Comparison of ENCODE assay signal across 8 cellular contexts in genomic region chr17:8109669-8110455, GRCh38. TPM values are rescaled to one million over a fixed set of nuclear protein-coding genes. Genes with fewer than 3 reads are reported as not detected.
DNase-seq lines count a peak whose midpoint lies in the region; ATAC-seq and TF ChIP-seq lines count a peak whose summit lies in the region.
"Had no signal": no experiment of that assay in that cellular context is flagged by ENCODE, and none has a peak within 500 bp of the region (broad histone marks: within the 10 kb centered on the region; RNA-seq: fewer than 3 reads in every experiment).

No MANE protein-coding gene starts in this region.

- H3K36me3 Mint-ChIP-seq in activated T-cell treated with anti-CD3 and anti-CD28 coated beads, Interleukin-2, amount 50 U/mL, for 24 hours (ENCODE audit: low read depth): no peaks in the 10 kb centered on the region

- H3K4me3 Mint-ChIP-seq in activated T-cell treated with anti-CD3 and anti-CD28 coated beads, Interleukin-2, amount 50 U/mL, for 24 hours: peak overlapping the region; percentile 56

- peak; percentile 58 for ATAC-seq in GM18867 (IDR thresholded peaks at IDR 0.05; ENCODE audit: unreplicated experiment)
- no peak for ATAC-seq in HG02763 (IDR thresholded peaks at IDR 0.05; ENCODE audit: unreplicated experiment)

- H4K20me1 ChIP-seq in fibroblast of lung (ENCODE audit: control insufficient read depth, extremely low read depth, insufficient read depth, low read length): no peaks in the 10 kb centered on the region
- no peaks in the 10 kb centered on the region for H4K20me1 ChIP-seq in osteoblast (ENCODE audit: insufficient read depth, low read length)

- TF ChIP-seq CTCF in fibroblast of lung (conservative IDR thresholded peaks at IDR 0.05 in 1 of 2, IDR thresholded peaks at IDR 0.05 in 1 of 2; ENCODE audit: low read depth in 1 of 2, low read length in 2 of 2) (peak; percentile 41 to 67), osteoblast (IDR thresholded peaks at IDR 0.05; ENCODE audit: extremely low read depth, low read depth, low read length) (peak; percentile 64)

- H3K27ac Mint-ChIP-seq in activated T-cell treated with anti-CD3 and anti-CD28 coated beads, Interleukin-2, amount 50 U/mL, for 24 hours: no peak overlapping the region

- H3K27ac ChIP-seq in fibroblast of lung (ENCODE audit: insufficient read depth, low read length) (no peak overlapping the region), osteoblast (ENCODE audit: low read depth, low read length) (no peak overlapping the region)
- H3K27ac ChIP-seq: epithelial cell of prostate had no signal

- peaks cover 31% of the 10 kb centered on the region for H3K27me3 Mint-ChIP-seq in activated T-cell treated with anti-CD3 and anti-CD28 coated beads, Interleukin-2, amount 50 U/mL, for 24 hours

- H3K9me3 ChIP-seq in fibroblast of lung (ENCODE audit: control insufficient read depth, insufficient read depth, low read depth, low read length): no peaks in the 10 kb centered on the region
- H3K9me3 ChIP-seq in osteoblast (ENCODE audit: low read depth, low read length): no peaks in the 10 kb centered on the region

- H3K4me1 Mint-ChIP-seq in activated T-cell treated with anti-CD3 and anti-CD28 coated beads, Interleukin-2, amount 50 U/mL, for 24 hours (ENCODE audit: low read depth): peaks cover 6% of the 10 kb centered on the region

- H3K4me1 ChIP-seq in fibroblast of lung (ENCODE audit: control insufficient read depth, extremely low read depth, insufficient read depth, low read length) (no peaks in the 10 kb centered on the region), osteoblast (ENCODE audit: insufficient read depth, low read length) (no peaks in the 10 kb centered on the region)

- peak overlapping the region in 1 of 4 experiments; percentile 10 for H3K4me3 ChIP-seq in fibroblast of lung (replicated peaks in 1 of 4; ENCODE audit: control extremely low read depth in 1 of 4, insufficient read depth in 1 of 4, low read depth in 3 of 4, low read length in 4 of 4)
- no peak overlapping the region for H3K4me3 ChIP-seq in osteoblast (ENCODE audit: insufficient read depth, low read length)

- H3K9me3 Mint-ChIP-seq in activated T-cell treated with anti-CD3 and anti-CD28 coated beads, Interleukin-2, amount 50 U/mL, for 24 hours: no peaks in the 10 kb centered on the region

- H2AFZ ChIP-seq in fibroblast of lung (ENCODE audit: low read length) (no peak overlapping the region), osteoblast (ENCODE audit: low read length) (no peak overlapping the region)

- H3K79me2 ChIP-seq in fibroblast of lung (ENCODE audit: control insufficient read depth, insufficient read depth, low read length): no peaks in the 10 kb centered on the region
- no peaks in the 10 kb centered on the region for H3K79me2 ChIP-seq in osteoblast (ENCODE audit: insufficient read depth, low read length)

- H3K36me3 ChIP-seq in fibroblast of lung (ENCODE audit: control insufficient read depth, insufficient read depth, low read length): no peaks in the 10 kb centered on the region
- no peaks in the 10 kb centered on the region for H3K36me3 ChIP-seq in osteoblast (ENCODE audit: insufficient read depth, low read length)

- DNase-seq in NCI-H526 (lab: John Stamatoyannopoulos, UW) (peak; percentile 20 to 73), fibroblast of lung (ENCODE audit: low read depth in 2 of 2) (peak; percentile 11 to 14), osteoblast (ENCODE audit: insufficient read length, low spot score, missing footprints) (peak; percentile 60), ureter (ENCODE audit: low spot score) (peak; percentile 60)
- DNase-seq in activated T-cell treated with anti-CD3 and anti-CD28 coated beads, Interleukin-2, amount 50 U/mL, for 24 hours: peak; percentile 87

- H3K4me2 ChIP-seq in fibroblast of lung (ENCODE audit: extremely low read depth, insufficient read depth, low read length): peak overlapping the region; percentile 25
- H3K4me2 ChIP-seq in osteoblast (ENCODE audit: insufficient read depth, low read length): peak overlapping the region; percentile 41

- H3K9ac ChIP-seq in fibroblast of lung (ENCODE audit: insufficient read depth, low read length): no peak overlapping the region

- H3K27me3 ChIP-seq in fibroblast of lung (ENCODE audit: control insufficient read depth, insufficient read depth, low read length) (peaks cover 40% of the 10 kb centered on the region), osteoblast (ENCODE audit: insufficient read depth, low read length) (peaks cover 35% of the 10 kb centered on the region)

RNA-seq across cellular contexts. Expression of gene ALOXE3, which starts 8.5 kb away (rescaled TPM):
- total RNA-seq in fibroblast of lung (not detected in 2 replicates), osteoblast (not detected in 2 replicates), ureter (0.44 TPM)
- polyA plus RNA-seq in fibroblast of lung: 0.01 and 0.03 TPM in 2 replicates
- not detected in 2 replicates for polyA plus RNA-seq in fibroblast of lung (2012)
- not detected in 2 replicates for polyA minus RNA-seq in fibroblast of lung (ENCODE audit: low replicate concordance)

RNA-seq across cellular contexts. Expression of gene HES7, which starts 14.0 kb away (rescaled TPM):
- total RNA-seq in fibroblast of lung: under 0.01 TPM in 1 of 2 replicates, not detected in the other
- polyA plus RNA-seq in fibroblast of lung: not detected in 2 replicates
- polyA plus RNA-seq in fibroblast of lung (2012): not detected in 2 replicates
- not detected in 2 replicates for polyA minus RNA-seq in fibroblast of lung (ENCODE audit: low replicate concordance)
- total RNA-seq in osteoblast: not detected in 2 replicates
- total RNA-seq in ureter: not detected

RNA-seq across cellular contexts. Expression of gene ALOX12B, which starts 22.3 kb away (rescaled TPM):
- not detected in 2 replicates for total RNA-seq in fibroblast of lung
- not detected in 2 replicates for polyA plus RNA-seq in fibroblast of lung
- polyA plus RNA-seq in fibroblast of lung (2012): not detected in 2 replicates
- polyA minus RNA-seq in fibroblast of lung (ENCODE audit: low replicate concordance): not detected in 2 replicates
- not detected in 2 replicates for total RNA-seq in osteoblast
- 0.62 TPM for total RNA-seq in ureter

RNA-seq across cellular contexts. Expression of gene PER1, which starts 42.3 kb away (rescaled TPM):
- total RNA-seq in fibroblast of lung (3.1 and 6.9 TPM in 2 replicates), osteoblast (11.2 and 16.6 TPM in 2 replicates), ureter (152 TPM)
- 2.5 and 4.1 TPM in 2 replicates for polyA plus RNA-seq in fibroblast of lung
- 4.9 and 6.7 TPM in 2 replicates for polyA plus RNA-seq in fibroblast of lung (2012)
- polyA minus RNA-seq in fibroblast of lung (ENCODE audit: low replicate concordance): 50.9 and 72.7 TPM in 2 replicates

RNA-seq across cellular contexts. Expression of gene VAMP2, which starts 52.9 kb away (rescaled TPM):
- 3.6 and 8.1 TPM in 2 replicates for total RNA-seq in fibroblast of lung
- 12.2 and 14.2 TPM in 2 replicates for polyA plus RNA-seq in fibroblast of lung
- polyA plus RNA-seq in fibroblast of lung (2012): 25.6 and 29.3 TPM in 2 replicates
- polyA minus RNA-seq in fibroblast of lung (ENCODE audit: low replicate concordance): 24.1 and 29.9 TPM in 2 replicates
- total RNA-seq in osteoblast: 5.3 and 5.4 TPM in 2 replicates
- 87.9 TPM for total RNA-seq in ureter

Comparison
In these comparisons a context has a peak if more than half of its experiments do, and no peak if none do; other contexts are left out.
1. DNase-seq: peak in every context shown above with its lines; median percentile 87 in activated T-cell treated with anti-CD3 and anti-CD28 coated beads, Interleukin-2, amount 50 U/mL, for 24 hours; 60 in osteoblast; 60 in ureter; 46 in NCI-H526; 12 in fibroblast of lung.